15 cellular contexts compared by ENCODE assay signal in genomic region chr18:45688113-45688512, GRCh38. TPM values are rescaled to one million over a fixed set of nuclear protein-coding genes. Genes with fewer than 3 reads are reported as not detected.
DNase-seq lines count a peak whose midpoint lies in the region; ATAC-seq and TF ChIP-seq lines count a peak whose summit lies in the region.
"Had no signal": no experiment of that assay in that cellular context is flagged by ENCODE, and none has a peak within 500 bp of the region (broad histone marks: within the 10 kb centered on the region; RNA-seq: fewer than 3 reads in every experiment).

No MANE protein-coding gene starts in this region.

- H3K9me3 ChIP-seq in CD8-positive, alpha-beta memory T cell (ENCODE audit: low read length), result no peaks in the 10 kb centered on the region
- H3K9me3 ChIP-seq in KOPT-K1 (ENCODE audit: insufficient read depth, low read length, poor library complexity, severe bottlenecking), result peaks cover 7% of the 10 kb centered on the region
- H3K9me3 ChIP-seq: vagina had no signal

- H3K27me3 Mint-ChIP-seq in CD8-positive, alpha-beta memory T cell, result no peaks in the 10 kb centered on the region
- peaks cover 6% of the 10 kb centered on the region for H3K27me3 Mint-ChIP-seq in activated naive CD8-positive, alpha-beta T cell treated with anti-CD3 and anti-CD28 coated beads, Interleukin-2, amount 10 ng/mL, durations not matched to agents 7 days and 5 days
- no peaks in the 10 kb centered on the region for H3K27me3 Mint-ChIP-seq in nephron (ENCODE audit: low read depth)

- CTCF ChIA-PET in CD8-positive, alpha-beta memory T cell (lab: Charles Lee), result interaction anchor here (1.1 to 20.1 kb wide), 15 partner anchors 10 to 385 kb away, joined by 3 to 230 read pairs (median 6); no protein-coding TSS in a partner anchor
- CTCF ChIA-PET in RWPE1 (lab: Yijun Ruan, JAX), result no interaction called here

- no peak for ATAC-seq in activated naive CD8-positive, alpha-beta T cell treated with anti-CD3 and anti-CD28 coated beads, Interleukin-2, amount 10 ng/mL, durations not matched to agents 7 days and 5 days (ENCODE audit: low read depth)

- H3K4me1 Mint-ChIP-seq in CD8-positive, alpha-beta memory T cell, result peaks cover 60 to 78% (median 77%) of the 10 kb centered on the region in 3 donors
- H3K4me1 Mint-ChIP-seq in activated naive CD8-positive, alpha-beta T cell treated with anti-CD3 and anti-CD28 coated beads, Interleukin-2, amount 10 ng/mL, durations not matched to agents 7 days and 5 days, result peaks cover 60% of the 10 kb centered on the region
- H3K4me1 Mint-ChIP-seq in nephron, result peaks cover 45% of the 10 kb centered on the region

- H3K4me3 Mint-ChIP-seq in CD8-positive, alpha-beta memory T cell, result peak overlapping the region; percentile 81 to 96 (median 92)
- peak overlapping the region; percentile 94 for H3K4me3 Mint-ChIP-seq in activated naive CD8-positive, alpha-beta T cell treated with anti-CD3 and anti-CD28 coated beads, Interleukin-2, amount 10 ng/mL, durations not matched to agents 7 days and 5 days
- H3K4me3 Mint-ChIP-seq in nephron, result no peak overlapping the region

- no peaks in the 10 kb centered on the region for H3K36me3 ChIP-seq in CD8-positive, alpha-beta memory T cell (ENCODE audit: insufficient read depth, low read length)
- H3K36me3 ChIP-seq in KOPT-K1 (ENCODE audit: insufficient read depth, low read length), result no peaks in the 10 kb centered on the region
- H3K36me3 ChIP-seq: MG63, vagina had no signal

- H3K27ac ChIP-seq in CD8-positive, alpha-beta memory T cell (ENCODE audit: low read depth, low read length), result peak overlapping the region; percentile 7
- peak overlapping the region; percentile 97 for H3K27ac ChIP-seq in KOPT-K1 (ENCODE audit: low read depth, low read length, poor library complexity, severe bottlenecking)
- no peak overlapping the region for H3K27ac ChIP-seq in RWPE1
- H3K27ac ChIP-seq: vagina had no signal

- peaks cover 73% of the 10 kb centered on the region for H3K4me1 ChIP-seq in CD8-positive, alpha-beta memory T cell (ENCODE audit: insufficient read depth, low read length)
- H3K4me1 ChIP-seq: vagina had no signal

- H3K27ac Mint-ChIP-seq in CD8-positive, alpha-beta memory T cell, result peak overlapping the region; percentile 86 to 99 (median 97)
- peak overlapping the region; percentile 99 for H3K27ac Mint-ChIP-seq in activated naive CD8-positive, alpha-beta T cell treated with anti-CD3 and anti-CD28 coated beads, Interleukin-2, amount 10 ng/mL, durations not matched to agents 7 days and 5 days
- H3K27ac Mint-ChIP-seq in nephron, result peak overlapping the region; percentile 52 to 74 (median 56)

- H3K27me3 ChIP-seq in CD8-positive, alpha-beta memory T cell (ENCODE audit: insufficient read depth, low read length, poor library complexity, severe bottlenecking), result no peaks in the 10 kb centered on the region
- H3K27me3 ChIP-seq: MG63, vagina had no signal

- H3K9me3 Mint-ChIP-seq in CD8-positive, alpha-beta memory T cell, result no peaks in the 10 kb centered on the region
- no peaks in the 10 kb centered on the region for H3K9me3 Mint-ChIP-seq in activated naive CD8-positive, alpha-beta T cell treated with anti-CD3 and anti-CD28 coated beads, Interleukin-2, amount 10 ng/mL, durations not matched to agents 7 days and 5 days
- peaks cover 5% of the 10 kb centered on the region for H3K9me3 Mint-ChIP-seq in nephron

- POLR2A ChIA-PET in CD8-positive, alpha-beta memory T cell (lab: Charles Lee), result interaction anchor here (0.6 to 3.6 kb wide), 4 partner anchors 18 to 385 kb away, joined by 3 to 53 read pairs (median 7); no protein-coding TSS in a partner anchor
- POLR2A ChIA-PET in activated naive CD8-positive, alpha-beta T cell treated with anti-CD3 and anti-CD28 coated beads, Interleukin-2, amount 10 ng/mL, durations not matched to agents 7 days and 5 days (lab: Charles Lee), result interaction anchor here (0.5 to 4.8 kb wide), 8 partner anchors 15 to 562 kb away, joined by 3 to 117 read pairs (median 6); no protein-coding TSS in a partner anchor
- POLR2A ChIA-PET in RWPE1 (lab: Yijun Ruan, JAX; ENCODE audit: low non-redundant PET), result no interaction called here

- peak overlapping the region; percentile 66 for H3K4me3 ChIP-seq in CD8-positive, alpha-beta memory T cell (ENCODE audit: low read length)
- H3K4me3 ChIP-seq: MG63, vagina had no signal

- no peak for DNase-seq in CD8-positive, alpha-beta memory T cell
- DNase-seq in activated naive CD8-positive, alpha-beta T cell treated with anti-CD3 and anti-CD28 coated beads, Interleukin-2, amount 10 ng/mL, durations not matched to agents 7 days and 5 days, result no peak
- DNase-seq in DMS53 treated with DMSO at 0.1 percent for 48 hours (lab: John Stamatoyannopoulos, UW; ENCODE audit: unreplicated experiment) (no peak), superior temporal gyrus (ENCODE audit: extremely low spot score) (no peak), NCI-H2029 (lab: John Stamatoyannopoulos, UW) (no peak), RWPE1 (ENCODE audit: low spot score) (no peak)
- DNase-seq: activated CD4-positive, CD25-positive, alpha-beta regulatory T cell treated with anti-CD3 and anti-CD28 coated beads, Interleukin-2, amount 50 U/mL, for 72 hours; aorta; hypothalamus; MG63; SIG-M5 had no signal

- TF ChIP-seq CTCF in nephron (IDR thresholded peaks at IDR 0.05; ENCODE audit: unreplicated experiment in 3 of 3), result no peak
- TF ChIP-seq CTCF in RWPE1 (conservative IDR thresholded peaks at IDR 0.05; ENCODE audit: low read depth), result no peak

- peaks cover 0 to 3% (median 0%) of the 10 kb centered on the region in 3 donors for H3K36me3 Mint-ChIP-seq in CD8-positive, alpha-beta memory T cell
- peaks cover 6% of the 10 kb centered on the region for H3K36me3 Mint-ChIP-seq in activated naive CD8-positive, alpha-beta T cell treated with anti-CD3 and anti-CD28 coated beads, Interleukin-2, amount 10 ng/mL, durations not matched to agents 7 days and 5 days
- no peaks in the 10 kb centered on the region for H3K36me3 Mint-ChIP-seq in nephron (ENCODE audit: low read depth)

RNA-seq across cellular contexts. Expression of gene SLC14A1, which starts 35.9 kb away (rescaled TPM):
- 1 to 10 TPM; 2.3 to 3.6 TPM for total RNA-seq in CD8-positive, alpha-beta memory T cell
- polyA plus RNA-seq in CD8-positive, alpha-beta memory T cell, result 3.8 TPM
- total RNA-seq in activated naive CD8-positive, alpha-beta T cell treated with anti-CD3 and anti-CD28 coated beads, Interleukin-2, amount 10 ng/mL, durations not matched to agents 7 days and 5 days, result 1 to 10 TPM; 3.1 to 3.5 TPM
- total RNA-seq: NCI-H460 had no signal

Comparison
In these comparisons a context has a peak if more than half of its experiments do, and no peak if none do; other contexts are left out.
1. H3K4me3 Mint-ChIP-seq: peak in CD8-positive, alpha-beta memory T cell (7 of 7) and activated naive CD8-positive, alpha-beta T cell treated with anti-CD3 and anti-CD28 coated beads, Interleukin-2, amount 10 ng/mL, durations not matched to agents 7 days and 5 days (single experiment); none in nephron (0 of 3).
2. Peak in every context shown above with its lines, with median percentiles within 50 percentile points of each other: H3K27ac Mint-ChIP-seq.